ENCODE assay signal across 1 cellular context in the genomic region with DNA sequence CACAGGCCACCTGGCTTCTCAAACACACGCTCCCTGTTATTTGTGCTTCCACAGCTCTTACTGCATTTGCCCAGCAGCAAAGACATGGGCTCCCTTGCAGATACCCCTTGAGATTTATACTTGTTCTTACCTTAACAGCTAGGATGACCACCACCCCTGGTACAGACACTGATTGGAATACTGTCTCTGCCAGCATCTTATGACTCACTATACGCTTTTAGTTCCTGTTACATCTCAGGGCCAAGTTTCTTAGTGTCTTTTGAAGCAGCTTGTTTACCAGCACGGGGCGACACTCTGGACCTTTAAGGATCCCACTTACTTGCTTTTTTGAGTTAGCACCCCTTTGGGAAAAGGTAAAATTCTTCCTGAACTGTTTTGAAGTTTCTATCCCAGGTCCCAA.
TF ChIP-seq lines count a peak whose summit lies in the region.

No MANE protein-coding gene starts in this region.

TF ChIP-seq in IMR-90, 13 proteins besides CTCF, POLR2A, EP300 and RAD21 (continued from another document):
- TF ChIP-seq, protein P1, sequence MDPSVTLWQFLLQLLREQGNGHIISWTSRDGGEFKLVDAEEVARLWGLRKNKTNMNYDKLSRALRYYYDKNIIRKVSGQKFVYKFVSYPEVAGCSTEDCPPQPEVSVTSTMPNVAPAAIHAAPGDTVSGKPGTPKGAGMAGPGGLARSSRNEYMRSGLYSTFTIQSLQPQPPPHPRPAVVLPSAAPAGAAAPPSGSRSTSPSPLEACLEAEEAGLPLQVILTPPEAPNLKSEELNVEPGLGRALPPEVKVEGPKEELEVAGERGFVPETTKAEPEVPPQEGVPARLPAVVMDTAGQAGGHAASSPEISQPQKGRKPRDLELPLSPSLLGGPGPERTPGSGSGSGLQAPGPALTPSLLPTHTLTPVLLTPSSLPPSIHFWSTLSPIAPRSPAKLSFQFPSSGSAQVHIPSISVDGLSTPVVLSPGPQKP (IDR thresholded peaks at IDR 0.05; ENCODE audit: borderline replicate concordance, low read depth, low read length) = no peak
- no peak for TF ChIP-seq MAFK (IDR thresholded peaks at IDR 0.05; ENCODE audit: low read depth, low read length)
- TF ChIP-seq RCOR1 (IDR thresholded peaks at IDR 0.05; ENCODE audit: insufficient replicate concordance, low read length) = no peak
- no peak for TF ChIP-seq MXI1 (IDR thresholded peaks at IDR 0.05; ENCODE audit: borderline replicate concordance, low read depth, low read length)
- no peak for TF ChIP-seq CEBPB (IDR thresholded peaks at IDR 0.05; ENCODE audit: low read depth, low read length)
TF ChIP-seq in IMR-90: peak in this region for 0.
